In the genomic region with DNA sequence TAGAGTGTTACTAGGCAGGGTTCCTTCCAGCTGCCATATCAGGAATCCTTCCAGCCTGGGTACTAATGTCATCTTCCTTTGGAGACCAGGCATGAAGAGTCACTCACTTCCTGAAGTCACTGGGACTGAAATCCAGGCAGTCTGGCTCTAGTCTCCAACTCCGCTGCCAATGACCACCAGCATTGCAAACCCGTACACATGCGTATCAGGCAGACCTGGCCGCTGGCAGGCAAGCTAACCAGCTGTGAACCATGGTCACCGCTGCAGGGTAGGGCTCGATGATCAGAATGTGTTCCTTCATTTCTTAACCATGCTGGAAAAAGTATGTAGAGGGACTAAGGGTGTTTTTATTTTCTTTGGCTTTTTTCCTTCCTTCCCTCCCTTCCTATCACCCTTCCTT, we compare ENCODE assay signal across 1 cellular context.
TF ChIP-seq lines count a peak whose summit lies in the region.

No MANE protein-coding gene starts in this region.

TF ChIP-seq in GM23338, 12 proteins besides CTCF, POLR2A, EP300 and RAD21 (continued from another document):
- TF ChIP-seq, protein P1, sequence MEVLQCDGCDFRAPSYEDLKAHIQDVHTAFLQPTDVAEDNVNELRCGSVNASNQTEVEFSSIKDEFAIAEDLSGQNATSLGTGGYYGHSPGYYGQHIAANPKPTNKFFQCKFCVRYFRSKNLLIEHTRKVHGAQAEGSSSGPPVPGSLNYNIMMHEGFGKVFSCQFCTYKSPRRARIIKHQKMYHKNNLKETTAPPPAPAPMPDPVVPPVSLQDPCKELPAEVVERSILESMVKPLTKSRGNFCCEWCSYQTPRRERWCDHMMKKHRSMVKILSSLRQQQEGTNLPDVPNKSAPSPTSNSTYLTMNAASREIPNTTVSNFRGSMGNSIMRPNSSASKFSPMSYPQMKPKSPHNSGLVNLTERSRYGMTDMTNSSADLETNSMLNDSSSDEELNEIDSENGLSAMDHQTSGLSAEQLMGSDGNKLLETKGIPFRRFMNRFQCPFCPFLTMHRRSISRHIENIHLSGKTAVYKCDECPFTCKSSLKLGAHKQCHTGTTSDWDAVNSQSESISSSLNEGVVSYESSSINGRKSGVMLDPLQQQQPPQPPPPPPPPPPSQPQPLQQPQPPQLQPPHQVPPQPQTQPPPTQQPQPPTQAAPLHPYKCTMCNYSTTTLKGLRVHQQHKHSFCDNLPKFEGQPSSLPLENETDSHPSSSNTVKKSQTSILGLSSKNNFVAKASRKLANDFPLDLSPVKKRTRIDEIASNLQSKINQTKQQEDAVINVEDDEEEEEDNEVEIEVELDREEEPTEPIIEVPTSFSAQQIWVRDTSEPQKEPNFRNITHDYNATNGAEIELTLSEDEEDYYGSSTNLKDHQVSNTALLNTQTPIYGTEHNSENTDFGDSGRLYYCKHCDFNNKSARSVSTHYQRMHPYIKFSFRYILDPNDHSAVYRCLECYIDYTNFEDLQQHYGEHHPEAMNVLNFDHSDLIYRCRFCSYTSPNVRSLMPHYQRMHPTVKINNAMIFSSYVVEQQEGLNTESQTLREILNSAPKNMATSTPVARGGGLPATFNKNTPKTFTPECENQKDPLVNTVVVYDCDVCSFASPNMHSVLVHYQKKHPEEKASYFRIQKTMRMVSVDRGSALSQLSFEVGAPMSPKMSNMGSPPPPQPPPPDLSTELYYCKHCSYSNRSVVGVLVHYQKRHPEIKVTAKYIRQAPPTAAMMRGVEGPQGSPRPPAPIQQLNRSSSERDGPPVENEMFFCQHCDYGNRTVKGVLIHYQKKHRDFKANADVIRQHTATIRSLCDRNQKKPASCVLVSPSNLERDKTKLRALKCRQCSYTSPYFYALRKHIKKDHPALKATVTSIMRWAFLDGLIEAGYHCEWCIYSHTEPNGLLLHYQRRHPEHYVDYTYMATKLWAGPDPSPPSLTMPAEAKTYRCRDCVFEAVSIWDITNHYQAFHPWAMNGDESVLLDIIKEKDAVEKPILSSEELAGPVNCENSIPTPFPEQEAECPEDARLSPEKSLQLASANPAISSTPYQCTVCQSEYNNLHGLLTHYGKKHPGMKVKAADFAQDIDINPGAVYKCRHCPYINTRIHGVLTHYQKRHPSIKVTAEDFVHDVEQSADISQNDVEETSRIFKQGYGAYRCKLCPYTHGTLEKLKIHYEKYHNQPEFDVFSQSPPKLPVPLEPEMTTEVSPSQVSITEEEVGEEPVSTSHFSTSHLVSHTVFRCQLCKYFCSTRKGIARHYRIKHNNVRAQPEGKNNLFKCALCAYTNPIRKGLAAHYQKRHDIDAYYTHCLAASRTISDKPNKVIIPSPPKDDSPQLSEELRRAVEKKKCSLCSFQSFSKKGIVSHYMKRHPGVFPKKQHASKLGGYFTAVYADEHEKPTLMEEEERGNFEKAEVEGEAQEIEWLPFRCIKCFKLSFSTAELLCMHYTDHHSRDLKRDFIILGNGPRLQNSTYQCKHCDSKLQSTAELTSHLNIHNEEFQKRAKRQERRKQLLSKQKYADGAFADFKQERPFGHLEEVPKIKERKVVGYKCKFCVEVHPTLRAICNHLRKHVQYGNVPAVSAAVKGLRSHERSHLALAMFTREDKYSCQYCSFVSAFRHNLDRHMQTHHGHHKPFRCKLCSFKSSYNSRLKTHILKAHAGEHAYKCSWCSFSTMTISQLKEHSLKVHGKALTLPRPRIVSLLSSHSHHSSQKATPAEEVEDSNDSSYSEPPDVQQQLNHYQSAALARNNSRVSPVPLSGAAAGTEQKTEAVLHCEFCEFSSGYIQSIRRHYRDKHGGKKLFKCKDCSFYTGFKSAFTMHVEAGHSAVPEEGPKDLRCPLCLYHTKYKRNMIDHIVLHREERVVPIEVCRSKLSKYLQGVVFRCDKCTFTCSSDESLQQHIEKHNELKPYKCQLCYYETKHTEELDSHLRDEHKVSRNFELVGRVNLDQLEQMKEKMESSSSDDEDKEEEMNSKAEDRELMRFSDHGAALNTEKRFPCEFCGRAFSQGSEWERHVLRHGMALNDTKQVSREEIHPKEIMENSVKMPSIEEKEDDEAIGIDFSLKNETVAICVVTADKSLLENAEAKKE (CRISPR knock-in tag; IDR thresholded peaks at IDR 0.05): no peak
